ENCODE assay signal across 8 cellular contexts in genomic region chr15:75625542-75626347, GRCh38. TPM values are rescaled to one million over a fixed set of nuclear protein-coding genes. Genes with fewer than 3 reads are reported as not detected.
DNase-seq lines count a peak whose midpoint lies in the region; TF ChIP-seq lines count a peak whose summit lies in the region.

Gene SNUPN (minus strand): TSS chr15:75625725. CDS start chr15:75621051, 4,674 bp downstream.

- peak within 1 kb of the TSS; percentile 89 for H3K27ac Mint-ChIP-seq in neural crest cell (ENCODE audit: unreplicated experiment)

- H3K4me3 ChIP-seq in H7 (ENCODE audit: insufficient read depth, low read depth, low read length), result peak within 1 kb of the TSS; percentile 89
- peak within 1 kb of the TSS; percentile 73 for H3K4me3 ChIP-seq in MM.1S (ENCODE audit: low read length)
- H3K4me3 ChIP-seq in SJSA1, result peak within 1 kb of the TSS; percentile 72
- peak within 1 kb of the TSS; percentile 57 to 91 for H3K4me3 ChIP-seq in foreskin fibroblast (ENCODE audit: low read depth in 1 of 2, low read length in 2 of 2)
- H3K4me3 ChIP-seq in stomach smooth muscle (ENCODE audit: low read length in 2 of 2), result peak within 1 kb of the TSS; percentile 95 to 96

- no peaks in the 10 kb centered on the region for H3K36me3 Mint-ChIP-seq in neural crest cell (ENCODE audit: low read depth)

- DNase-seq in EL (peak; percentile 92), H7 (peak; percentile 99), MM.1S (peak; percentile 96), SJSA1 (ENCODE audit: low read depth in 1 of 2, low spot score in 2 of 2) (peak; percentile 93 to 94), foreskin fibroblast (peak; percentile 92 to 98), neural crest cell (ENCODE audit: low read depth, low spot score) (peak; percentile 75)
- peak; percentile 91 for DNase-seq in activated gamma-delta T cell treated with anti-CD3 and anti-CD28 coated beads, Interleukin-2, amount 50 U/mL, for 16 hours (ENCODE audit: low read depth)

- peaks cover 5% of the 10 kb centered on the region; the same call in 1 of the 2 replicates for H3K4me1 ChIP-seq in MM.1S (ENCODE audit: low read length)
- peaks cover 17% of the 10 kb centered on the region for H3K4me1 ChIP-seq in SJSA1 (replicated peaks)
- H3K4me1 ChIP-seq in stomach smooth muscle (ENCODE audit: control insufficient read depth, insufficient read depth, low read length), result peaks cover 6% of the 10 kb centered on the region

- H3K9me3 ChIP-seq in MM.1S (replicated peaks; ENCODE audit: insufficient read depth, low read length) (no peaks in the 10 kb centered on the region), SJSA1 (replicated peaks) (no peaks in the 10 kb centered on the region), stomach smooth muscle (ENCODE audit: control insufficient read depth in 2 of 2, low read length in 2 of 2) (no peaks in the 10 kb centered on the region)

- H3K27me3 Mint-ChIP-seq in neural crest cell (ENCODE audit: low read depth), result no peaks in the 10 kb centered on the region

- H3K79me2 ChIP-seq in MM.1S (ENCODE audit: low read length), result no peaks in the 10 kb centered on the region

- H3K27me3 ChIP-seq in H7 (ENCODE audit: control insufficient read depth, insufficient read depth, low read length) (no peaks in the 10 kb centered on the region), MM.1S (replicated peaks; ENCODE audit: insufficient read depth, low read length) (no peaks in the 10 kb centered on the region), SJSA1 (replicated peaks) (no peaks in the 10 kb centered on the region), stomach smooth muscle (ENCODE audit: control insufficient read depth in 1 of 2, insufficient read depth in 2 of 2, low read length in 2 of 2) (no peaks in the 10 kb centered on the region)

- peak within 1 kb of the TSS; percentile 62 for H3K4me2 ChIP-seq in MM.1S (ENCODE audit: low read depth, low read length)

- TF ChIP-seq CTCF in MM.1S (IDR thresholded peaks at IDR 0.05; ENCODE audit: low read length), result no peak
- TF ChIP-seq CTCF in foreskin fibroblast (IDR thresholded peaks at IDR 0.05; ENCODE audit: low read depth, low read length), result no peak
- TF ChIP-seq CTCF in neural crest cell (conservative IDR thresholded peaks at IDR 0.05), result no peak

- no peaks in the 10 kb centered on the region for H3K9me3 Mint-ChIP-seq in neural crest cell

- peak within 1 kb of the TSS; percentile 93 for H3K4me3 Mint-ChIP-seq in neural crest cell

- peak within 1 kb of the TSS; percentile 75 for H2AFZ ChIP-seq in MM.1S (ENCODE audit: low read length)

- H3K4me1 Mint-ChIP-seq in neural crest cell, result peaks cover 7% of the 10 kb centered on the region

- H4K20me1 ChIP-seq in MM.1S (ENCODE audit: insufficient read depth, low read length), result no peaks in the 10 kb centered on the region

- H3K27ac ChIP-seq in MM.1S (ENCODE audit: low read length) (peak within 1 kb of the TSS; percentile 71), SJSA1 (peak within 1 kb of the TSS; percentile 85), stomach smooth muscle (ENCODE audit: low read length) (peak within 1 kb of the TSS; percentile 95)

- H3F3A ChIP-seq in MM.1S (ENCODE audit: insufficient read depth, low read length), result peaks cover 7% of the 10 kb centered on the region; the same call in 1 of the 2 replicates

- H3K36me3 ChIP-seq in H7 (replicated peaks; ENCODE audit: control insufficient read depth, insufficient read depth, low read length), result no peaks in the 10 kb centered on the region; the same call in none of the 2 replicates
- H3K36me3 ChIP-seq in MM.1S (replicated peaks; ENCODE audit: insufficient read depth, low read length), result no peaks in the 10 kb centered on the region
- no peaks in the 10 kb centered on the region for H3K36me3 ChIP-seq in SJSA1
- no peaks in the 10 kb centered on the region for H3K36me3 ChIP-seq in stomach smooth muscle (ENCODE audit: control insufficient read depth in 2 of 2, insufficient read depth in 2 of 2, low read length in 2 of 2)

- no peaks in the 10 kb centered on the region for H3K9me2 ChIP-seq in MM.1S (replicated peaks; ENCODE audit: insufficient read depth, low read length)

- H3K9ac ChIP-seq in MM.1S (ENCODE audit: low read length) (peak within 1 kb of the TSS; percentile 80), stomach smooth muscle (ENCODE audit: low read length in 2 of 2) (peak within 1 kb of the TSS; percentile 90 to 91)

RNA-seq across cellular contexts. Expression of gene SNUPN, which starts in this region (rescaled TPM):
- 19.2 and 23.4 TPM in 2 replicates for total RNA-seq in H7 (2014; rRNA removed; shearing (Covaris generic))
- total RNA-seq in SJSA1 (2014; rRNA removed; shearing (Covaris generic)), result 26.0 and 31.7 TPM in 2 replicates
- 20.9 and 21.3 TPM in 2 replicates for total RNA-seq in neural crest cell

Comparison
In these comparisons a context has a peak if more than half of its experiments do, and no peak if none do; other contexts are left out.
1. Peak in every context shown above with its lines: DNase-seq, H3K4me3 ChIP-seq and H3K27ac ChIP-seq.